ENCODE assay signal across 10 cellular contexts in genomic region chr1:16006552-16007485, GRCh38. TPM values are rescaled to one million over a fixed set of nuclear protein-coding genes. Genes with fewer than 3 reads are reported as not detected.
DNase-seq lines count a peak whose midpoint lies in the region; ATAC-seq and TF ChIP-seq lines count a peak whose summit lies in the region.
"Had no signal": no experiment of that assay in that cellular context is flagged by ENCODE, and none has a peak within 500 bp of the region (broad histone marks: within the 10 kb centered on the region; RNA-seq: fewer than 3 reads in every experiment).

No MANE protein-coding gene starts in this region.

- no peaks in the 10 kb centered on the region for H3F3A ChIP-seq in Loucy (ENCODE audit: low read depth)

- TF ChIP-seq CTCF in Loucy (conservative IDR thresholded peaks at IDR 0.05; ENCODE audit: low read length) = 0 out of 2 replicates have a peak, but pooled peaks have one; percentile 20
- TF ChIP-seq CTCF in breast epithelium (IDR thresholded peaks at IDR 0.05) = no peak

- DNase-seq in activated T-cell treated with anti-CD3 and anti-CD28 coated beads, Interleukin-2, amount 50 U/mL, for 4 hours = no peak
- DNase-seq in activated T-cell treated with anti-CD3 and anti-CD28 coated beads for 4 hours = no peak
- DNase-seq in breast epithelium (ENCODE audit: low spot score in 2 of 2) = no peak
- peak; percentile 75 for DNase-seq in renal cortical epithelial cell (ENCODE audit: low read depth)
- DNase-seq in nucleus accumbens (lab: John Stamatoyannopoulos, UW) = no peak
- DNase-seq in NCI-H1105 (lab: John Stamatoyannopoulos, UW) = no peak
- DNase-seq: NCI-H446 treated with DMSO at 0.1 percent for 48 hours had no signal

- peaks cover 4% of the 10 kb centered on the region for H3K27me3 Mint-ChIP-seq in activated T-cell treated with anti-CD3 and anti-CD28 coated beads, Interleukin-2, amount 50 U/mL, for 4 hours (ENCODE audit: low read depth)

- no peaks in the 10 kb centered on the region for H3K36me3 Mint-ChIP-seq in activated T-cell treated with anti-CD3 and anti-CD28 coated beads, Interleukin-2, amount 50 U/mL, for 4 hours (ENCODE audit: insufficient read depth)

- no peaks in the 10 kb centered on the region for H3K27me3 ChIP-seq in Loucy (ENCODE audit: insufficient read depth, low read length, poor library complexity, severe bottlenecking)
- no peaks in the 10 kb centered on the region for H3K27me3 ChIP-seq in breast epithelium

- ATAC-seq in activated T-cell treated with anti-CD3 and anti-CD28 coated beads, Interleukin-2, amount 50 U/mL, for 4 hours = peak; percentile 70 to 76
- no peak for ATAC-seq in HG02973 (IDR thresholded peaks at IDR 0.05; ENCODE audit: unreplicated experiment)

- H3K4me2 ChIP-seq in Loucy (ENCODE audit: low read depth, low read length, poor library complexity, severe bottlenecking) = no peak overlapping the region

- H3K9me3 Mint-ChIP-seq in activated T-cell treated with anti-CD3 and anti-CD28 coated beads, Interleukin-2, amount 50 U/mL, for 4 hours = no peaks in the 10 kb centered on the region

- H3K79me2 ChIP-seq in Loucy (ENCODE audit: insufficient read depth, low read length) = no peaks in the 10 kb centered on the region

- H3K9me2 ChIP-seq in Loucy (replicated peaks; ENCODE audit: low read depth, low read length) = no peaks in the 10 kb centered on the region

- intact Hi-C loops in breast epithelium (cut with DNase I; ENCODE audit: low total_unique reads) = loop anchor here (10.0 kb wide), 1 partner anchor 212 kb away; no protein-coding TSS in a partner anchor

- H4K20me1 ChIP-seq in Loucy (ENCODE audit: insufficient read depth, low read length, poor library complexity, severe bottlenecking) = no peaks in the 10 kb centered on the region

- H3K9me3 ChIP-seq in Loucy (ENCODE audit: insufficient read depth, low read depth, low read length) (no peaks in the 10 kb centered on the region), breast epithelium (no peaks in the 10 kb centered on the region)

- H3K4me1 ChIP-seq in Loucy (ENCODE audit: insufficient read depth, low read length, poor library complexity, severe bottlenecking) (no peaks in the 10 kb centered on the region), breast epithelium (peaks cover 0 to 3% of the 10 kb centered on the region in 2 donors)

- H3K4me3 Mint-ChIP-seq in activated T-cell treated with anti-CD3 and anti-CD28 coated beads, Interleukin-2, amount 50 U/mL, for 4 hours = no peak overlapping the region

- H3K27ac ChIP-seq in breast epithelium = peak overlapping the region; percentile 29 to 43

- TF ChIP-seq POLR2A in breast epithelium (IDR thresholded peaks at IDR 0.05) = no peak

- H3K36me3 ChIP-seq in Loucy (ENCODE audit: insufficient read depth, low read length) = no peaks in the 10 kb centered on the region
- no peaks in the 10 kb centered on the region for H3K36me3 ChIP-seq in breast epithelium

- H2AFZ ChIP-seq in Loucy (ENCODE audit: low read length) = no peak overlapping the region

- H3K9ac ChIP-seq in Loucy (ENCODE audit: low read depth, low read length, poor library complexity, severe bottlenecking) = no peak overlapping the region

- H3K4me1 Mint-ChIP-seq in activated T-cell treated with anti-CD3 and anti-CD28 coated beads, Interleukin-2, amount 50 U/mL, for 4 hours (ENCODE audit: low read depth) = peaks cover 4% of the 10 kb centered on the region

- H3K4me3 ChIP-seq in Loucy (ENCODE audit: low read length, poor library complexity, severe bottlenecking) = no peak overlapping the region
- H3K4me3 ChIP-seq in breast epithelium = no peak overlapping the region

RNA-seq across cellular contexts. Expression of gene SRARP, which starts 2.8 kb away (rescaled TPM):
- total RNA-seq in activated T-cell treated with anti-CD3 and anti-CD28 coated beads, Interleukin-2, amount 50 U/mL, for 4 hours = not detected
- 1 to 10 TPM in 2 of 3 donors, not detected in 1; 1.3 to 2.9 TPM for total RNA-seq in breast epithelium
- total RNA-seq in renal cortical epithelial cell = not detected in 2 replicates
- total RNA-seq: mesenteric fat pad had no signal

RNA-seq across cellular contexts. Expression of gene HSPB7, which starts 11.0 kb away (rescaled TPM):
- under 1 TPM; 0.16 to 0.43 (median 0.24) TPM for total RNA-seq in activated T-cell treated with anti-CD3 and anti-CD28 coated beads, Interleukin-2, amount 50 U/mL, for 4 hours
- 100 to 1,000 TPM in 1 of 3 donors, 10 to 100 TPM in 1, 1 to 10 TPM in 1; 8.8 to 183 (median 19.0) TPM for total RNA-seq in breast epithelium
- 0.35 TPM in 2 replicates for total RNA-seq in renal cortical epithelial cell

RNA-seq across cellular contexts. Expression of gene CLCNKA, which starts 15.0 kb away (rescaled TPM):
- total RNA-seq in activated T-cell treated with anti-CD3 and anti-CD28 coated beads, Interleukin-2, amount 50 U/mL, for 4 hours = not detected
- 1 to 10 TPM in 1 of 3 donors, under 1 TPM in 2; 0.33 to 1.1 (median 0.73) TPM for total RNA-seq in breast epithelium
- total RNA-seq in renal cortical epithelial cell = 0.20 TPM in 1 of 2 replicates, not detected in the other

RNA-seq across cellular contexts. Expression of gene ZBTB17, which starts 30.9 kb away (rescaled TPM):
- total RNA-seq in activated T-cell treated with anti-CD3 and anti-CD28 coated beads, Interleukin-2, amount 50 U/mL, for 4 hours = 10 to 100 TPM; 74.2 to 86.9 (median 81.1) TPM
- total RNA-seq in breast epithelium (10 to 100 TPM; 21.9 to 40.3 (median 38.5) TPM), renal cortical epithelial cell (30.4 and 31.9 TPM in 2 replicates)

RNA-seq across cellular contexts. Expression of gene CLCNKB, which starts 36.8 kb away (rescaled TPM):
- not detected for total RNA-seq in activated T-cell treated with anti-CD3 and anti-CD28 coated beads, Interleukin-2, amount 50 U/mL, for 4 hours
- under 1 TPM; 0.32 to 0.88 (median 0.33) TPM for total RNA-seq in breast epithelium
- total RNA-seq in renal cortical epithelial cell = 0.35 and 0.60 TPM in 2 replicates
